In the genomic region with DNA sequence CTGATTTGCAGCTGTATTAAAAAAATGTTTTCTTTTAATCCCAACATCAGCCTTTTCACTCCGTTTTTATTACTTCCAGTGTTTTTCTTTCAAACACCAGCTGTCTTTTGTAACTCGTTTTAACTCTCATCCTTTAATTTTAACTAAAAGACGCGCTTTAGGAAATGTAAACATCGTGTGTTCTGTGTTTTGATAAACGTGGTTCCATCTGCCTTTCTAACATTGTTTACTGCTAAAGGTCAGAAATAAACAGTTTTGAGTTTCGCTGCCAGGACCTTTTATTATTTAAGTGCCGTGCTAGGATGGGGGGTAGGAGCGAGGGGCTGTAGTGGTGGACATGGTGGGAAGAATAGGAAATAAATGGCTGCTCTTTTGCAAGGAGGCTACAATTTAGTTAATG, we compare ENCODE assay signal across 8 cellular contexts. TPM values are rescaled to one million over a fixed set of nuclear protein-coding genes. Genes with fewer than 3 reads are reported as not detected.
DNase-seq lines count a peak whose midpoint lies in the region; ATAC-seq and TF ChIP-seq lines count a peak whose summit lies in the region.

No MANE protein-coding gene starts in this region.

- no peaks in the 10 kb centered on the region for H3K9me3 Mint-ChIP-seq in activated CD8-positive, alpha-beta memory T cell treated with anti-CD3 and anti-CD28 coated beads, Interleukin-2, amount 10 ng/mL, durations not matched to agents 7 days and 5 days (ENCODE audit: low read depth)
- no peaks in the 10 kb centered on the region for H3K9me3 Mint-ChIP-seq in activated naive CD8-positive, alpha-beta T cell treated with anti-CD3 and anti-CD28 coated beads, Interleukin-2, amount 10 ng/mL, durations not matched to agents 7 days and 5 days

- no peak for ATAC-seq in activated CD8-positive, alpha-beta memory T cell treated with anti-CD3 and anti-CD28 coated beads, Interleukin-2, amount 10 ng/mL, durations not matched to agents 7 days and 5 days
- ATAC-seq in activated naive CD8-positive, alpha-beta T cell treated with anti-CD3 and anti-CD28 coated beads, Interleukin-2, amount 10 ng/mL, durations not matched to agents 7 days and 5 days (ENCODE audit: low read depth) = no peak
- ATAC-seq in GM18861 (IDR thresholded peaks at IDR 0.05; ENCODE audit: unreplicated experiment) (no peak), GM21528 (IDR thresholded peaks at IDR 0.05; ENCODE audit: low FRiP score, unreplicated experiment) (no peak)

- no peak for DNase-seq in activated CD8-positive, alpha-beta memory T cell treated with anti-CD3 and anti-CD28 coated beads, Interleukin-2, amount 10 ng/mL, durations not matched to agents 7 days and 5 days
- no peak for DNase-seq in activated CD8-positive, alpha-beta memory T cell treated with anti-CD3 and anti-CD28 coated beads, Interleukin-2, amount 50 U/mL, for 4 hours
- no peak for DNase-seq in activated naive CD8-positive, alpha-beta T cell treated with anti-CD3 and anti-CD28 coated beads, Interleukin-2, amount 10 ng/mL, durations not matched to agents 7 days and 5 days
- DNase-seq in kidney epithelial cell (ENCODE audit: low read depth) (no peak), KG1 (lab: John Stamatoyannopoulos, UW) (no peak)

- peaks cover 34% of the 10 kb centered on the region for H3K4me1 Mint-ChIP-seq in activated CD8-positive, alpha-beta memory T cell treated with anti-CD3 and anti-CD28 coated beads, Interleukin-2, amount 10 ng/mL, durations not matched to agents 7 days and 5 days
- peaks cover 26% of the 10 kb centered on the region for H3K4me1 Mint-ChIP-seq in activated naive CD8-positive, alpha-beta T cell treated with anti-CD3 and anti-CD28 coated beads, Interleukin-2, amount 10 ng/mL, durations not matched to agents 7 days and 5 days

- WGBS in thymus = 3% methylated on average over 9 of the region's 9 CpGs

- H3K4me3 ChIP-seq in kidney epithelial cell (ENCODE audit: low read depth, low read length) (peak overlapping the region; percentile 82), thymus (ENCODE audit: low read length) (peak overlapping the region; percentile 95)

- peaks cover 17% of the 10 kb centered on the region for H3K36me3 Mint-ChIP-seq in activated CD8-positive, alpha-beta memory T cell treated with anti-CD3 and anti-CD28 coated beads, Interleukin-2, amount 10 ng/mL, durations not matched to agents 7 days and 5 days
- H3K36me3 Mint-ChIP-seq in activated naive CD8-positive, alpha-beta T cell treated with anti-CD3 and anti-CD28 coated beads, Interleukin-2, amount 10 ng/mL, durations not matched to agents 7 days and 5 days = peaks cover 19% of the 10 kb centered on the region

- POLR2A ChIA-PET in activated naive CD8-positive, alpha-beta T cell treated with anti-CD3 and anti-CD28 coated beads, Interleukin-2, amount 10 ng/mL, durations not matched to agents 7 days and 5 days (lab: Charles Lee) = interaction anchor here (0.6 to 6.5 kb wide), 18 partner anchors 10 to 664 kb away, joined by 3 to 134 read pairs (median 4); a partner anchor contains a TSS

- H3K27ac ChIP-seq in thymus (ENCODE audit: low read depth) = no peak overlapping the region

- H3K27me3 Mint-ChIP-seq in activated CD8-positive, alpha-beta memory T cell treated with anti-CD3 and anti-CD28 coated beads, Interleukin-2, amount 10 ng/mL, durations not matched to agents 7 days and 5 days = no peaks in the 10 kb centered on the region
- no peaks in the 10 kb centered on the region for H3K27me3 Mint-ChIP-seq in activated naive CD8-positive, alpha-beta T cell treated with anti-CD3 and anti-CD28 coated beads, Interleukin-2, amount 10 ng/mL, durations not matched to agents 7 days and 5 days

- H3K27me3 ChIP-seq in kidney epithelial cell (ENCODE audit: control insufficient read depth, insufficient read depth, low read length) = no peaks in the 10 kb centered on the region
- no peaks in the 10 kb centered on the region for H3K27me3 ChIP-seq in thymus (ENCODE audit: control insufficient read depth, insufficient read depth)

- H3K4me1 ChIP-seq in thymus (ENCODE audit: control insufficient read depth, insufficient read depth, low read length) = peaks cover 7% of the 10 kb centered on the region

- no peaks in the 10 kb centered on the region for H3K9me3 ChIP-seq in thymus (ENCODE audit: control insufficient read depth)

- peak overlapping the region; percentile 99 for H3K27ac Mint-ChIP-seq in activated CD8-positive, alpha-beta memory T cell treated with anti-CD3 and anti-CD28 coated beads, Interleukin-2, amount 10 ng/mL, durations not matched to agents 7 days and 5 days
- peak overlapping the region; percentile 93 for H3K27ac Mint-ChIP-seq in activated naive CD8-positive, alpha-beta T cell treated with anti-CD3 and anti-CD28 coated beads, Interleukin-2, amount 10 ng/mL, durations not matched to agents 7 days and 5 days

- peak overlapping the region; percentile 98 for H3K4me3 Mint-ChIP-seq in activated CD8-positive, alpha-beta memory T cell treated with anti-CD3 and anti-CD28 coated beads, Interleukin-2, amount 10 ng/mL, durations not matched to agents 7 days and 5 days
- H3K4me3 Mint-ChIP-seq in activated naive CD8-positive, alpha-beta T cell treated with anti-CD3 and anti-CD28 coated beads, Interleukin-2, amount 10 ng/mL, durations not matched to agents 7 days and 5 days = peak overlapping the region; percentile 95

- CTCF ChIA-PET in activated CD8-positive, alpha-beta memory T cell treated with anti-CD3 and anti-CD28 coated beads, Interleukin-2, amount 10 ng/mL, durations not matched to agents 7 days and 5 days (lab: Charles Lee) = interaction anchor here (0.8 to 4.2 kb wide), 14 partner anchors 20 to 270 kb away, joined by 3 to 42 read pairs (median 4); no protein-coding TSS in a partner anchor

- no peak for TF ChIP-seq CTCF in kidney epithelial cell (IDR thresholded peaks at IDR 0.05; ENCODE audit: insufficient read depth, low read length, poor library complexity, severe bottlenecking)

- H3K36me3 ChIP-seq in kidney epithelial cell (ENCODE audit: control insufficient read depth, insufficient read depth, low read length) (no peaks in the 10 kb centered on the region), thymus (ENCODE audit: control insufficient read depth, insufficient read depth) (peaks cover 5% of the 10 kb centered on the region)

RNA-seq across cellular contexts. Expression of a gene that starts 1.5 kb away (rescaled TPM):
- 10 to 100 TPM; 26.5 to 28.4 TPM for total RNA-seq in activated CD8-positive, alpha-beta memory T cell treated with anti-CD3 and anti-CD28 coated beads, Interleukin-2, amount 10 ng/mL, durations not matched to agents 7 days and 5 days
- 10 to 100 TPM; 31.9 to 33.5 TPM for total RNA-seq in activated naive CD8-positive, alpha-beta T cell treated with anti-CD3 and anti-CD28 coated beads, Interleukin-2, amount 10 ng/mL, durations not matched to agents 7 days and 5 days
- 11.9 and 13.7 TPM in 2 replicates for total RNA-seq in kidney epithelial cell
- 7.7 TPM for polyA plus RNA-seq in thymus
